In the genomic region with DNA sequence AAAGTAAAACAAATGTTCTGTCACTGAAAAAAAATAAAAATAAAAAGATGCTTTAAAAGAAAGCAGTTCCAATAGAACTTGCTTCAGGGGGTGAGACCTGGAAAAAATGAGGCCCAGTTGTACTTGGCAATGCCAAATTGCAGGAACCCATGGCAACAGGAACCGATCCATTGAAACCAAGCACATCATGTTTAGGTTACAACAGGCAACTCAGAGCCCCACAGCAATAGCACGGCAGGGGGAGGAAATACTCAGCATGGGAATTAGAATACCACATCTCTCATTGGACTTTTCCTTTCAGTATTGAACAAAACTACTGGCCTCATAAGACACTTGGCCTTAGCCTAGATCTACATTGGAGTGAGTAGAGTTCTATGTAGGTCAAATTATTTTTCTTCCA, we compare ENCODE assay signal across 13 cellular contexts.
DNase-seq lines count a peak whose midpoint lies in the region; ATAC-seq and TF ChIP-seq lines count a peak whose summit lies in the region.
"Had no signal": no experiment of that assay in that cellular context is flagged by ENCODE, and none has a peak within 500 bp of the region (broad histone marks: within the 10 kb centered on the region; RNA-seq: fewer than 3 reads in every experiment).

No MANE protein-coding gene starts in this region.

- peaks cover 30% of the 10 kb centered on the region for H3K4me1 Mint-ChIP-seq in brain
- H3K4me1 Mint-ChIP-seq in nephron progenitor cell = no peaks in the 10 kb centered on the region
- no peaks in the 10 kb centered on the region for H3K4me1 Mint-ChIP-seq in activated CD4-positive, alpha-beta memory T cell treated with anti-CD3 and anti-CD28 coated beads for 36 hours (ENCODE audit: low read depth)
- H3K4me1 Mint-ChIP-seq: IgD-negative memory B cell; stimulated activated effector memory CD8-positive, alpha-beta T cell treated with anti-CD3 and anti-CD28 coated beads, Interleukin-12 subunit alpha, Interleukin-12 subunit beta, amount 100 ng/mL, for 72 hours had no signal

- no peak overlapping the region for H3K27ac ChIP-seq in thyroid gland
- H3K27ac ChIP-seq: C4-2B had no signal

- no peaks in the 10 kb centered on the region for H3K36me3 ChIP-seq in thyroid gland

- H3K27me3 Mint-ChIP-seq in brain (no peaks in the 10 kb centered on the region), nephron progenitor cell (ENCODE audit: low read depth, poor library complexity) (no peaks in the 10 kb centered on the region)
- peaks cover 3% of the 10 kb centered on the region for H3K27me3 Mint-ChIP-seq in activated CD4-positive, alpha-beta memory T cell treated with anti-CD3 and anti-CD28 coated beads for 36 hours
- H3K27me3 Mint-ChIP-seq: IgD-negative memory B cell had no signal

- no peaks in the 10 kb centered on the region for H3K27me3 ChIP-seq in thyroid gland

- CTCF ChIA-PET in activated CD4-positive, alpha-beta memory T cell treated with anti-CD3 and anti-CD28 coated beads for 36 hours (lab: Charles Lee) = no interaction called here

- H3K4me3 ChIP-seq in thyroid gland (replicated peaks in 1 of 3) = no peak overlapping the region

- H3K4me3 Mint-ChIP-seq in brain = peak overlapping the region in 1 of 5 experiments; percentile 55
- no peak overlapping the region for H3K4me3 Mint-ChIP-seq in nephron progenitor cell
- H3K4me3 Mint-ChIP-seq in activated CD4-positive, alpha-beta memory T cell treated with anti-CD3 and anti-CD28 coated beads for 36 hours = no peak overlapping the region
- H3K4me3 Mint-ChIP-seq: IgD-negative memory B cell; stimulated activated effector memory CD8-positive, alpha-beta T cell treated with anti-CD3 and anti-CD28 coated beads, Interleukin-12 subunit alpha, Interleukin-12 subunit beta, amount 100 ng/mL, for 72 hours had no signal

- no peaks in the 10 kb centered on the region for H3K9me3 ChIP-seq in thyroid gland

- ATAC-seq in GM18511 (IDR thresholded peaks at IDR 0.05; ENCODE audit: unreplicated experiment) (peak; percentile 33), HG03354 (IDR thresholded peaks at IDR 0.05; ENCODE audit: poor library complexity, severe bottlenecking, unreplicated experiment) (peak; percentile 48)
- ATAC-seq: stimulated activated effector memory CD8-positive, alpha-beta T cell treated with anti-CD3 and anti-CD28 coated beads, Interleukin-12 subunit alpha, Interleukin-12 subunit beta, amount 100 ng/mL, for 72 hours had no signal

- POLR2A ChIA-PET in activated CD4-positive, alpha-beta memory T cell treated with anti-CD3 and anti-CD28 coated beads for 36 hours (lab: Charles Lee) = no interaction called here

- TF ChIP-seq POLR2A in thyroid gland (IDR thresholded peaks at IDR 0.05) = no peak

- no peaks in the 10 kb centered on the region for H3K9me3 Mint-ChIP-seq in brain
- H3K9me3 Mint-ChIP-seq in nephron progenitor cell = no peaks in the 10 kb centered on the region
- H3K9me3 Mint-ChIP-seq in activated CD4-positive, alpha-beta memory T cell treated with anti-CD3 and anti-CD28 coated beads for 36 hours = no peaks in the 10 kb centered on the region
- H3K9me3 Mint-ChIP-seq: IgD-negative memory B cell; stimulated activated effector memory CD8-positive, alpha-beta T cell treated with anti-CD3 and anti-CD28 coated beads, Interleukin-12 subunit alpha, Interleukin-12 subunit beta, amount 100 ng/mL, for 72 hours had no signal

- H3K4me1 ChIP-seq in thyroid gland = no peaks in the 10 kb centered on the region

- DNase-seq in lung microvascular endothelial cell (ENCODE audit: low read depth in 2 of 2) (peak; percentile 80 to 88), nephron progenitor cell (no peak), thyroid gland (no peak), A172 (ENCODE audit: low spot score) (no peak)
- DNase-seq in activated CD4-positive, alpha-beta memory T cell treated with anti-CD3 and anti-CD28 coated beads for 36 hours = no peak
- DNase-seq: activated CD4-positive, alpha-beta T cell treated with anti-CD3 and anti-CD28 coated beads for 4 hours; SHP77 had no signal

- H3K27ac Mint-ChIP-seq in brain (peak overlapping the region in 3 of 5 experiments; percentile 54 to 87 (median 57)), nephron progenitor cell (no peak overlapping the region)
- H3K27ac Mint-ChIP-seq in activated CD4-positive, alpha-beta memory T cell treated with anti-CD3 and anti-CD28 coated beads for 36 hours = no peak overlapping the region
- H3K27ac Mint-ChIP-seq: IgD-negative memory B cell; stimulated activated effector memory CD8-positive, alpha-beta T cell treated with anti-CD3 and anti-CD28 coated beads, Interleukin-12 subunit alpha, Interleukin-12 subunit beta, amount 100 ng/mL, for 72 hours had no signal

- intact Hi-C loops in thyroid gland (cut with DNase I) = no loop called here
- intact Hi-C loops in activated CD4-positive, alpha-beta memory T cell treated with anti-CD3 and anti-CD28 coated beads for 36 hours (cut with micrococcal nuclease) = no loop called here

- 58 to 72% methylated on average over 2 of the region's 2 CpGs for WGBS in thyroid gland, 2 donors

- no peak for TF ChIP-seq CTCF in brain (conservative IDR thresholded peaks at IDR 0.05)
- no peak for TF ChIP-seq CTCF in nephron progenitor cell (IDR thresholded peaks at IDR 0.05)
- TF ChIP-seq CTCF in thyroid gland (IDR thresholded peaks at IDR 0.05) = no peak

- no peaks in the 10 kb centered on the region for H3K36me3 Mint-ChIP-seq in brain
- H3K36me3 Mint-ChIP-seq in nephron progenitor cell (ENCODE audit: low read depth) = no peaks in the 10 kb centered on the region
- no peaks in the 10 kb centered on the region for H3K36me3 Mint-ChIP-seq in activated CD4-positive, alpha-beta memory T cell treated with anti-CD3 and anti-CD28 coated beads for 36 hours
- H3K36me3 Mint-ChIP-seq: IgD-negative memory B cell; stimulated activated effector memory CD8-positive, alpha-beta T cell treated with anti-CD3 and anti-CD28 coated beads, Interleukin-12 subunit alpha, Interleukin-12 subunit beta, amount 100 ng/mL, for 72 hours had no signal

Comparison
In these comparisons a context has a peak if more than half of its experiments do, and no peak if none do; other contexts are left out.
1. H3K27ac Mint-ChIP-seq: peak in brain (3 of 5); none in nephron progenitor cell (single experiment) and activated CD4-positive, alpha-beta memory T cell treated with anti-CD3 and anti-CD28 coated beads for 36 hours (single experiment).
2. DNase-seq: peak in lung microvascular endothelial cell (2 of 2); none in nephron progenitor cell (single experiment), thyroid gland (0 of 2), A172 (single experiment) and activated CD4-positive, alpha-beta memory T cell treated with anti-CD3 and anti-CD28 coated beads for 36 hours (single experiment).